Comparison of ENCODE assay signal across 16 cellular contexts in the genomic region with DNA sequence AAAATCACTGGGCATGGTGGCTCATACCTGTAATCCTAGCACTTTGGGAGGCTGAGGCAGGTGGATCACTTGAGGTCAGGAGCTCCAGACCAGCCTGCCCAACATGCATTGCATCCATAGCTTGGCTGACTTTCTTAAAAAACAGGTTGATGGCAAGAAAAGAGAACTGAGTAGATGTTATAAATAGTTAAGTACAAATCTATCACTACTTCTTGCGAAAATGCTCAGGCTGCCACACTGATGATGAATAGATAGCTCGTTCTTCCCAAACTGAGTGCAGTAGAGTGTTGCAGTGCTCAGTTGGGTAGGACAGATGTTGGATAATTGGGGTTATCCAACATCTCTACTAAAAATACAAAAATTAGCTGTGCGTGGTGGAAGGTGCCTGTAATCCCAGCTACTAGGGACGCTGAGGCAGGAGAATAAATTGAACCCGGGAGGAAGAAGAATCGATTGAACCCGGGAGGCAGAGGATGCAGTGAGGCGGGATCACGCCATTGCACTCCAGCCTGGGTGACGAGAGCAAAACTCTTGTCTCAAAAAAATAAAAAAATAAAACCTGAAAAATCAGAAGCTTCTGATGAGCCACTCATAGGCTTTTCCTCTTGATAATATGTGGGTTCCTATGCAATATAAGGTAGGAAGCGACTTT. TPM values are rescaled to one million over a fixed set of nuclear protein-coding genes. Genes with fewer than 3 reads are reported as not detected.
DNase-seq lines count a peak whose midpoint lies in the region; ATAC-seq, FAIRE-seq and TF ChIP-seq lines count a peak whose summit lies in the region.
"Had no signal": no experiment of that assay in that cellular context is flagged by ENCODE, and none has a peak within 500 bp of the region (broad histone marks: within the 10 kb centered on the region; RNA-seq: fewer than 3 reads in every experiment).

No MANE protein-coding gene starts in this region.

- FAIRE-seq in GM12891 (lab: Jason Lieb, UNC) = peak; percentile 86
- FAIRE-seq: G401.6 had no signal

- peak; percentile 45 for DNase-seq in SKM-1 treated with dmso at 0.1 percent for 144 hours (lab: John Stamatoyannopoulos, UW; ENCODE audit: unreplicated experiment)
- no peak for DNase-seq in SKM-1 (lab: John Stamatoyannopoulos, UW; ENCODE audit: unreplicated experiment)
- no peak for DNase-seq in GM12891 (ENCODE audit: insufficient read length, low spot score)
- no peak for DNase-seq in T-helper 17 cell
- DNase-seq in NCI-H69 (lab: John Stamatoyannopoulos, UW) = no peak
- DNase-seq in NCI-H1417 treated with DMSO at 0.1 percent for 48 hours (lab: John Stamatoyannopoulos, UW) = no peak
- DNase-seq: effector CD4-positive, alpha-beta T cell; HFFc6; NCI-H1694; NCI-H526 treated with DMSO at 0.1 percent for 48 hours had no signal

- peak overlapping the region; percentile 98 for H3K27ac Mint-ChIP-seq in T-helper 17 cell
- H3K27ac Mint-ChIP-seq: brain, HFFc6, nephron had no signal

- H3K27me3 ChIP-seq in mononuclear cell (ENCODE audit: insufficient read depth, low read length) = no peaks in the 10 kb centered on the region

- ATAC-seq in T-helper 17 cell = no peak
- ATAC-seq in GM19397 (IDR thresholded peaks at IDR 0.05; ENCODE audit: unreplicated experiment) = no peak
- ATAC-seq: left lobe of liver had no signal

- peaks cover 18% of the 10 kb centered on the region for H3K4me1 ChIP-seq in mononuclear cell (ENCODE audit: insufficient read depth, low read length)

- H3K36me3 Mint-ChIP-seq in T-helper 17 cell (ENCODE audit: low read depth) = peaks cover 4% of the 10 kb centered on the region
- H3K36me3 Mint-ChIP-seq: brain had no signal

- H3K4me1 Mint-ChIP-seq in T-helper 17 cell = peaks cover 41% of the 10 kb centered on the region
- H3K4me1 Mint-ChIP-seq: brain, nephron had no signal

- peak overlapping the region; percentile 56 for H3K4me3 ChIP-seq in mononuclear cell (ENCODE audit: low read length)

- no peaks in the 10 kb centered on the region for H3K27me3 Mint-ChIP-seq in T-helper 17 cell

- H3K9me3 ChIP-seq in T-helper 17 cell (ENCODE audit: control insufficient read depth, low read length, poor library complexity, severe bottlenecking) = no peaks in the 10 kb centered on the region
- no peaks in the 10 kb centered on the region for H3K9me3 ChIP-seq in mononuclear cell (ENCODE audit: low read depth, low read length)

- peak overlapping the region; percentile 95 for H3K4me3 Mint-ChIP-seq in T-helper 17 cell
- H3K4me3 Mint-ChIP-seq: brain, HFFc6, nephron had no signal

- no peak for TF ChIP-seq POLR2A in GM12891 (IDR thresholded peaks at IDR 0.05; ENCODE audit: low read depth, low read length)

TF ChIP-seq in GM12891, 5 proteins besides CTCF, POLR2A, EP300 and RAD21:
- TF ChIP-seq POLR2AphosphoS5 (IDR thresholded peaks at IDR 0.05; ENCODE audit: low read depth, low read length) (no peak), POU2F2 (IDR thresholded peaks at IDR 0.05; ENCODE audit: low read depth, low read length) (no peak), PAX5 (IDR thresholded peaks at IDR 0.05; ENCODE audit: insufficient read depth, low read length, severe bottlenecking) (no peak), SPI1 (IDR thresholded peaks at IDR 0.05; ENCODE audit: low read depth, low read length) (peak; percentile 20; the same call in 1 of the 2 replicates), TAF1 (IDR thresholded peaks at IDR 0.05; ENCODE audit: low read depth, low read length) (peak; percentile 31; the same call in 1 of the 2 replicates)

RNA-seq across cellular contexts. Expression of gene BTLA, which starts 1.2 kb away (rescaled TPM):
- polyA plus RNA-seq in GM12891 (2012; ENCODE audit: low read depth, missing spikeins) = 41.7 TPM
- total RNA-seq in T-helper 17 cell (10 to 100 TPM in 1 of 2 donors, 1 to 10 TPM in 1; 9.4 to 16.0 TPM), mononuclear cell (18.1 TPM)
- total RNA-seq: HFFc6 had no signal
